In genomic region chr7:137488038-137488437, GRCh38 we compare ENCODE assay signal across 20 cellular contexts.
DNase-seq lines count a peak whose midpoint lies in the region; TF ChIP-seq lines count a peak whose summit lies in the region.
"Had no signal": no experiment of that assay in that cellular context is flagged by ENCODE, and none has a peak within 500 bp of the region (broad histone marks: within the 10 kb centered on the region; RNA-seq: fewer than 3 reads in every experiment).

No MANE protein-coding gene starts in this region.

- no peak for TF ChIP-seq POLR2A in esophagus squamous epithelium (IDR thresholded peaks at IDR 0.05)

- TF ChIP-seq CTCF in fibroblast of lung (conservative IDR thresholded peaks at IDR 0.05 in 1 of 2, IDR thresholded peaks at IDR 0.05 in 1 of 2; ENCODE audit: low read depth in 1 of 2, low read length in 2 of 2) (peak in 1 of 2 donors; percentile 40), progenitor cell of endocrine pancreas (IDR thresholded peaks at IDR 0.05; ENCODE audit: unreplicated experiment) (peak; percentile 20), coronary artery (IDR thresholded peaks at IDR 0.05) (no peak), esophagus squamous epithelium (IDR thresholded peaks at IDR 0.05) (peak in 1 of 6 experiments; percentile 22)

- no peaks in the 10 kb centered on the region for H3K36me3 Mint-ChIP-seq in progenitor cell of endocrine pancreas (ENCODE audit: insufficient read depth)

- H3K27me3 ChIP-seq in adipocyte (replicated peaks; ENCODE audit: control insufficient read depth, insufficient read depth, low read length), result no peaks in the 10 kb centered on the region
- H3K27me3 ChIP-seq in fibroblast of lung (ENCODE audit: control insufficient read depth, insufficient read depth, low read length), result no peaks in the 10 kb centered on the region
- peaks cover 0 to 13% (median 0%) of the 10 kb centered on the region in 4 donors for H3K27me3 ChIP-seq in esophagus squamous epithelium
- H3K27me3 ChIP-seq: heart left ventricle, right atrium auricular region, upper lobe of right lung had no signal

- no peaks in the 10 kb centered on the region for H4K20me1 ChIP-seq in fibroblast of lung (ENCODE audit: control insufficient read depth, extremely low read depth, insufficient read depth, low read length)

- H3K4me3 ChIP-seq in adipocyte (ENCODE audit: low read length) (no peak overlapping the region), fibroblast of lung (replicated peaks in 1 of 4; ENCODE audit: control extremely low read depth in 1 of 4, insufficient read depth in 1 of 4, low read depth in 3 of 4, low read length in 4 of 4) (no peak overlapping the region), coronary artery (no peak overlapping the region), esophagus squamous epithelium (no peak overlapping the region)
- H3K4me3 ChIP-seq: heart left ventricle, right atrium auricular region, upper lobe of right lung had no signal

- H3K9me3 ChIP-seq in adipocyte (ENCODE audit: control insufficient read depth, low read length) (no peaks in the 10 kb centered on the region), fibroblast of lung (ENCODE audit: control insufficient read depth, insufficient read depth, low read depth, low read length) (no peaks in the 10 kb centered on the region), esophagus squamous epithelium (no peaks in the 10 kb centered on the region)
- H3K9me3 ChIP-seq: heart left ventricle, right atrium auricular region, upper lobe of right lung had no signal

- no peak overlapping the region for H3K4me3 Mint-ChIP-seq in progenitor cell of endocrine pancreas (ENCODE audit: low read depth)
- H3K4me3 Mint-ChIP-seq: activated T-helper 17 cell treated with anti-CD3 and anti-CD28 coated beads, Interleukin-2, amount 50 U/mL, for 72 hours; CD4-positive, alpha-beta T cell; stimulated activated naive CD8-positive, alpha-beta T cell treated with anti-CD3 and anti-CD28 coated beads, Interleukin-15, Interleukin-2, amounts not matched to agents 100 ng/mL and 50 ng/mL, for 24 hours had no signal

- no peaks in the 10 kb centered on the region for H3K79me2 ChIP-seq in fibroblast of lung (ENCODE audit: control insufficient read depth, insufficient read depth, low read length)

- intact Hi-C loops in esophagus squamous epithelium (cut with DNase I), result no loop called here

- no peaks in the 10 kb centered on the region for H3K4me1 Mint-ChIP-seq in progenitor cell of endocrine pancreas (ENCODE audit: low read depth)
- H3K4me1 Mint-ChIP-seq: activated T-helper 17 cell treated with anti-CD3 and anti-CD28 coated beads, Interleukin-2, amount 50 U/mL, for 72 hours had no signal

- no peaks in the 10 kb centered on the region for H3K27me3 Mint-ChIP-seq in progenitor cell of endocrine pancreas
- H3K27me3 Mint-ChIP-seq: CD4-positive, alpha-beta T cell; stimulated activated naive CD8-positive, alpha-beta T cell treated with anti-CD3 and anti-CD28 coated beads, Interleukin-15, Interleukin-2, amounts not matched to agents 100 ng/mL and 50 ng/mL, for 24 hours had no signal

- H3K4me1 ChIP-seq in adipocyte (ENCODE audit: control insufficient read depth, insufficient read depth, low read length) (no peaks in the 10 kb centered on the region), fibroblast of lung (ENCODE audit: control insufficient read depth, extremely low read depth, insufficient read depth, low read length) (no peaks in the 10 kb centered on the region), esophagus squamous epithelium (no peaks in the 10 kb centered on the region)
- H3K4me1 ChIP-seq: heart left ventricle, right atrium auricular region, upper lobe of right lung had no signal

- H3K36me3 ChIP-seq in adipocyte (ENCODE audit: control insufficient read depth, insufficient read depth, low read length, severe bottlenecking) (no peaks in the 10 kb centered on the region), fibroblast of lung (ENCODE audit: control insufficient read depth, insufficient read depth, low read length) (no peaks in the 10 kb centered on the region), esophagus squamous epithelium (no peaks in the 10 kb centered on the region)
- H3K36me3 ChIP-seq: heart left ventricle, right atrium auricular region, upper lobe of right lung had no signal

- H3K9me3 Mint-ChIP-seq in progenitor cell of endocrine pancreas (ENCODE audit: low read depth), result no peaks in the 10 kb centered on the region
- H3K9me3 Mint-ChIP-seq: CD4-positive, alpha-beta T cell had no signal

- DNase-seq in DMS53 (lab: John Stamatoyannopoulos, UW), result peak; percentile 31
- DNase-seq in DMS53 treated with DMSO at 0.1 percent for 48 hours (lab: John Stamatoyannopoulos, UW; ENCODE audit: unreplicated experiment), result no peak
- DNase-seq in adipocyte (ENCODE audit: low read depth), result peak; percentile 24
- peak; percentile 8 to 21 for DNase-seq in fibroblast of lung (ENCODE audit: low read depth in 2 of 2)
- no peak for DNase-seq in progenitor cell of endocrine pancreas (ENCODE audit: low spot score, unreplicated experiment)
- no peak for DNase-seq in coronary artery (ENCODE audit: low spot score)
- DNase-seq in esophagus squamous epithelium (lab: John Stamatoyannopoulos, UW), result no peak
- no peak for DNase-seq in anterior cingulate cortex (lab: John Stamatoyannopoulos, UW)
- DNase-seq: 8988T; CD4-positive, alpha-beta T cell; DND-41; heart left ventricle; islet precursor cell; mesendoderm; NCI-H146; NCI-H226; upper lobe of right lung had no signal

- no peak overlapping the region for H3K9ac ChIP-seq in adipocyte (ENCODE audit: low read length)
- H3K9ac ChIP-seq in fibroblast of lung (ENCODE audit: insufficient read depth, low read length), result no peak overlapping the region

- no peak overlapping the region for H3K27ac Mint-ChIP-seq in progenitor cell of endocrine pancreas
- H3K27ac Mint-ChIP-seq: activated T-helper 17 cell treated with anti-CD3 and anti-CD28 coated beads, Interleukin-2, amount 50 U/mL, for 72 hours; CD4-positive, alpha-beta T cell; stimulated activated naive CD8-positive, alpha-beta T cell treated with anti-CD3 and anti-CD28 coated beads, Interleukin-15, Interleukin-2, amounts not matched to agents 100 ng/mL and 50 ng/mL, for 24 hours had no signal

- no peak overlapping the region for H3K4me2 ChIP-seq in fibroblast of lung (ENCODE audit: extremely low read depth, insufficient read depth, low read length)

- H2AFZ ChIP-seq in fibroblast of lung (ENCODE audit: low read length), result no peak overlapping the region

- WGBS in esophagus squamous epithelium, 2 donors, result 50 to 88% methylated on average over 1 of the region's 1 CpG

- H3K27ac ChIP-seq in fibroblast of lung (ENCODE audit: insufficient read depth, low read length) (no peak overlapping the region), coronary artery (no peak overlapping the region), esophagus squamous epithelium (no peak overlapping the region)
- H3K27ac ChIP-seq: heart left ventricle, right atrium auricular region, upper lobe of right lung had no signal

Comparison
In these comparisons a context has a peak if more than half of its experiments do, and no peak if none do; other contexts are left out.
1. DNase-seq: peak in DMS53 (single experiment), adipocyte (single experiment) and fibroblast of lung (2 of 2); none in DMS53 treated with DMSO at 0.1 percent for 48 hours (single experiment), progenitor cell of endocrine pancreas (single experiment), coronary artery (single experiment), esophagus squamous epithelium (single experiment) and anterior cingulate cortex (0 of 58).